23 cellular contexts compared by ENCODE assay signal in the genomic region with DNA sequence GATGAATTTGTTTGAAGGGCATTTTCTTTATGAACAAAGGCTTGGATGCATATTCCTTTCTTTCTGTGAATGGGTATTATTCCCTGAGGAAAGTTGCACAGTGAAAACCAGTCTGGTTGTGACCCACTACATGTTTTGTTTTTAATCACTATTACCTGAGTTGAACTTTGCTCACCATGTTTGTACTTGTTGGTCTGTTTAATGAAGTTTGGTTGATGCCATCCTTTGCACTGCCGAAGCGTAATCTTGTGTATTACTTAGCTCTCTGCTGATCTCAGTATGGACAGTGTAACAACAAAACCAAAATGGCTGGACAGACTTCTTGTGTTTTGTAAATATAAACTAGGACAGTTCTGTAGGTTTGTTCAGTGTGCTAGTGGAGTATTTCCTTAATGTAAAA.
"Had no signal": no experiment of that assay in that cellular context is flagged by ENCODE, and none has a peak within 500 bp of the region (broad histone marks: within the 10 kb centered on the region; RNA-seq: fewer than 3 reads in every experiment).

No MANE protein-coding gene starts in this region.

- ATAC-seq: heart right ventricle; left ventricle myocardium superior; natural killer cell treated with Interleukin-12 subunit alpha and Interleukin-12 subunit beta and Interleukin-15 and Interleukin-18, amount 100 ng/mL, for 72 hours; WTC11 had no signal

- H3K4me3 Mint-ChIP-seq: activated naive CD8-positive, alpha-beta T cell treated with anti-CD3 and anti-CD28 coated beads for 36 hours; activated T-helper 1 cell treated with anti-CD3 and anti-CD28 coated beads, Interleukin-12 subunit alpha, Interleukin-12 subunit beta, Interleukin-2, Interleukin-4 antibody, amounts not matched to agents 30 ng/mL and 10 ng/mL and 1 ng/mL, durations not matched to agents 14 hours and 24 hours and 36 hours; natural killer cell treated with Interleukin-12 subunit alpha and Interleukin-12 subunit beta and Interleukin-15 and Interleukin-18, amount 100 ng/mL, for 72 hours; T-helper 2 cell treated with Interferon-gamma antibody and Interleukin-4, amounts not matched to agents 5 μg/mL and 100 μg/mL, for 36 hours; WTC11 had no signal

- FAIRE-seq: endothelial cell of umbilical vein, TTC549 had no signal

- H3K27me3 ChIP-seq: esophagus squamous epithelium, heart right ventricle, spleen, thyroid gland had no signal

- DNase-seq: activated CD4-positive, alpha-beta T cell treated with anti-CD3 and anti-CD28 coated beads for 48 hours; activated CD8-positive, alpha-beta memory T cell treated with anti-CD3 and anti-CD28 coated beads for 24 hours; activated gamma-delta T cell treated with Interleukin-2 at 50 U/mL for 16 hours; activated naive CD8-positive, alpha-beta T cell treated with anti-CD3 and anti-CD28 coated beads for 36 hours; amniotic stem cell; dermis blood vessel endothelial cell; effector memory CD4-positive, alpha-beta T cell; esophagus squamous epithelium; heart right ventricle; kidney glomerular epithelial cell; left ventricle myocardium superior; nucleus accumbens; posterior cingulate gyrus; spleen; stimulated activated CD4-positive, alpha-beta T cell treated with anti-CD3 and anti-CD28 coated beads, Interleukin-4, amount 100 ng/mL, for 4 hours; stimulated activated naive CD4-positive, alpha-beta T cell; thyroid gland had no signal

- H3K9me3 ChIP-seq: esophagus squamous epithelium, heart right ventricle, spleen, thyroid gland had no signal

- H3K4me3 ChIP-seq: esophagus squamous epithelium, heart right ventricle, spleen, thyroid gland had no signal

- H3K27ac Mint-ChIP-seq: activated naive CD8-positive, alpha-beta T cell treated with anti-CD3 and anti-CD28 coated beads for 36 hours; activated T-helper 1 cell treated with anti-CD3 and anti-CD28 coated beads, Interleukin-12 subunit alpha, Interleukin-12 subunit beta, Interleukin-2, Interleukin-4 antibody, amounts not matched to agents 30 ng/mL and 10 ng/mL and 1 ng/mL, durations not matched to agents 14 hours and 24 hours and 36 hours; T-helper 2 cell treated with Interferon-gamma antibody and Interleukin-4, amounts not matched to agents 5 μg/mL and 100 μg/mL, for 36 hours; WTC11 had no signal

- H3K27me3 Mint-ChIP-seq: activated naive CD8-positive, alpha-beta T cell treated with anti-CD3 and anti-CD28 coated beads for 36 hours; natural killer cell treated with Interleukin-12 subunit alpha and Interleukin-12 subunit beta and Interleukin-15 and Interleukin-18, amount 100 ng/mL, for 72 hours had no signal

- H3K9me3 Mint-ChIP-seq: natural killer cell treated with Interleukin-12 subunit alpha and Interleukin-12 subunit beta and Interleukin-15 and Interleukin-18, amount 100 ng/mL, for 72 hours; WTC11 had no signal

- H3K27ac ChIP-seq: esophagus squamous epithelium, thyroid gland had no signal
